In the genomic region with DNA sequence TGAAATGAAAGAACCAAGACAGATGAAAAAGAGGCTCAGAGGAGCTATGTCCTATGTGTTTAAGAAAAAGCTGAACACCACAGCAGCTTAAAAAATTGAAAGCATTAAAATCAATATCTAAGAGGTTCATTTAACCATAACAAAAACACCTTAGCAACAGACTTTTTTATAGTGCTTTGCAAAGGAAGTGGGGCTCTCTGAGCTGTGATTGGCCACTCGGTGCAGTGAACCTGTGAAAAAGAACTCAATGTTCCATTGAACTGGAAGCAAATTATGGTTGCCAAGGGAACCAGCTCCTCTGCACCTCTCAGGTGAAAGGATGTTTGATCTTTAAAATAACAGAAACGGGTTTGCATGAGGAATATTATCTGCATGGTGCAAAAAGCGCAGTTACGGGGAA, we compare ENCODE assay signal across 15 cellular contexts.
DNase-seq lines count a peak whose midpoint lies in the region; TF ChIP-seq lines count a peak whose summit lies in the region.
"Had no signal": no experiment of that assay in that cellular context is flagged by ENCODE, and none has a peak within 500 bp of the region (broad histone marks: within the 10 kb centered on the region; RNA-seq: fewer than 3 reads in every experiment).

No MANE protein-coding gene starts in this region.

- no peak overlapping the region for H3K4me3 Mint-ChIP-seq in activated naive CD8-positive, alpha-beta T cell treated with anti-CD3 and anti-CD28 coated beads for 36 hours
- no peak overlapping the region for H3K4me3 Mint-ChIP-seq in glutamatergic neuron (ENCODE audit: unreplicated experiment)
- H3K4me3 Mint-ChIP-seq: activated naive CD4-positive, alpha-beta T cell treated with anti-CD3 and anti-CD28 coated beads for 36 hours had no signal

- no peak for TF ChIP-seq POLR2A in Peyer's patch (IDR thresholded peaks at IDR 0.05)

- H3K27me3 ChIP-seq in Peyer's patch, result no peaks in the 10 kb centered on the region

- no peak overlapping the region for H3K4me3 ChIP-seq in Jurkat, Clone E6-1 (ENCODE audit: low read length)
- H3K4me3 ChIP-seq in Peyer's patch, result no peak overlapping the region
- H3K4me3 ChIP-seq: lung had no signal

- no peaks in the 10 kb centered on the region for H3K9me3 ChIP-seq in Peyer's patch

- H3K36me3 Mint-ChIP-seq in activated naive CD8-positive, alpha-beta T cell treated with anti-CD3 and anti-CD28 coated beads for 36 hours, result no peaks in the 10 kb centered on the region
- H3K36me3 Mint-ChIP-seq in glutamatergic neuron (ENCODE audit: unreplicated experiment), result no peaks in the 10 kb centered on the region

- no peak overlapping the region for H3K27ac Mint-ChIP-seq in activated naive CD8-positive, alpha-beta T cell treated with anti-CD3 and anti-CD28 coated beads for 36 hours
- no peak overlapping the region for H3K27ac Mint-ChIP-seq in glutamatergic neuron (ENCODE audit: unreplicated experiment)
- H3K27ac Mint-ChIP-seq: activated naive CD4-positive, alpha-beta T cell treated with anti-CD3 and anti-CD28 coated beads for 36 hours had no signal

- no peaks in the 10 kb centered on the region for H3K36me3 ChIP-seq in Peyer's patch

- DNase-seq in DMS79 (lab: John Stamatoyannopoulos, UW) (peak; percentile 56), Peyer's patch (peak in 2 of 3 donors; percentile 70 to 71), nucleus accumbens (lab: John Stamatoyannopoulos, UW) (peak in 30 of 56 donors; percentile 2 to 77 (median 24)), AG20443 (ENCODE audit: low spot score) (no peak), glutamatergic neuron (no peak)
- DNase-seq in Jurkat, Clone E6-1 (ENCODE audit: low read depth, low spot score), result peak; percentile 1
- DNase-seq in activated naive CD8-positive, alpha-beta T cell treated with anti-CD3 and anti-CD28 coated beads for 36 hours, result no peak
- DNase-seq: activated CD4-positive, alpha-beta T cell treated with anti-CD3 and anti-CD28 coated beads, Interleukin-2, amount 50 U/mL, for 48 hours; activated naive CD4-positive, alpha-beta T cell treated with anti-CD3 and anti-CD28 coated beads for 36 hours; AML-193; islet precursor cell; NCI-H226; stimulated activated CD4-positive, alpha-beta T cell treated with anti-CD3 and anti-CD28 coated beads, Interleukin-4, amount 100 ng/mL, for 1 hour; SW 1271 had no signal

- no peak overlapping the region for H3K27ac ChIP-seq in Peyer's patch

- H3K4me1 Mint-ChIP-seq in activated naive CD8-positive, alpha-beta T cell treated with anti-CD3 and anti-CD28 coated beads for 36 hours, result peaks cover 10% of the 10 kb centered on the region
- H3K4me1 Mint-ChIP-seq in glutamatergic neuron (ENCODE audit: low read depth, unreplicated experiment), result peaks cover 15% of the 10 kb centered on the region

- no peaks in the 10 kb centered on the region for H3K4me1 ChIP-seq in Peyer's patch

- H3K27me3 Mint-ChIP-seq in activated naive CD8-positive, alpha-beta T cell treated with anti-CD3 and anti-CD28 coated beads for 36 hours, result peaks cover 3% of the 10 kb centered on the region
- H3K27me3 Mint-ChIP-seq in glutamatergic neuron (ENCODE audit: unreplicated experiment), result peaks cover 3% of the 10 kb centered on the region

- no peaks in the 10 kb centered on the region for H3K9me3 Mint-ChIP-seq in activated naive CD8-positive, alpha-beta T cell treated with anti-CD3 and anti-CD28 coated beads for 36 hours
- peaks cover 4% of the 10 kb centered on the region for H3K9me3 Mint-ChIP-seq in glutamatergic neuron (ENCODE audit: unreplicated experiment)
- H3K9me3 Mint-ChIP-seq: activated naive CD4-positive, alpha-beta T cell treated with anti-CD3 and anti-CD28 coated beads for 36 hours had no signal

- TF ChIP-seq CTCF in Peyer's patch (IDR thresholded peaks at IDR 0.05) (no peak), glutamatergic neuron (IDR thresholded peaks at IDR 0.05; ENCODE audit: partially characterized antibody, unreplicated experiment) (no peak)

Comparison
In these comparisons a context has a peak if more than half of its experiments do, and no peak if none do; other contexts are left out.
1. DNase-seq: peak in DMS79 (single experiment), Jurkat, Clone E6-1 (single experiment), Peyer's patch (2 of 3) and nucleus accumbens (30 of 56); none in activated naive CD8-positive, alpha-beta T cell treated with anti-CD3 and anti-CD28 coated beads for 36 hours (single experiment), AG20443 (single experiment) and glutamatergic neuron (single experiment).